ENCODE assay signal across 1 cellular context in genomic region chr17:3888343-3889171, GRCh38.
A peak's percentile ranks its signal among the peaks of the same experiment; 100 is the strongest.
TF ChIP-seq lines count a peak whose summit lies in the region.

No MANE protein-coding gene starts in this region.

TF ChIP-seq in HEK293, 187 proteins besides CTCF, POLR2A, EP300 and RAD21 (continued from another document and continues in another):
- peak; percentile 42 for TF ChIP-seq SETDB1 (IDR thresholded peaks at IDR 0.05; ENCODE audit: insufficient read length, low read length)
- no peak for TF ChIP-seq ZNF404 (tag by site-specific recombination; IDR thresholded peaks at IDR 0.05)
- no peak; the same call in 1 of the 2 replicates for TF ChIP-seq ZNF707 (tag by site-specific recombination; IDR thresholded peaks at IDR 0.05)
- TF ChIP-seq ZFP3 (tag by site-specific recombination; IDR thresholded peaks at IDR 0.05; ENCODE audit: low read depth), result no peak
- no peak for TF ChIP-seq ZSCAN18 (tag by site-specific recombination; IDR thresholded peaks at IDR 0.05)
- TF ChIP-seq SALL2 (tag by site-specific recombination; IDR thresholded peaks at IDR 0.05; ENCODE audit: borderline replicate concordance), result 0 out of 2 replicates have a peak, but pooled peaks have one; percentile 66
- TF ChIP-seq ZNF37A (tag by site-specific recombination; IDR thresholded peaks at IDR 0.05), result no peak
- no peak for TF ChIP-seq ZNF362 (tag by site-specific recombination; IDR thresholded peaks at IDR 0.05)
- TF ChIP-seq ZNF214 (tag by site-specific recombination; IDR thresholded peaks at IDR 0.05; ENCODE audit: borderline replicate concordance), result no peak
- no peak for TF ChIP-seq ZNF670 (tag by site-specific recombination; IDR thresholded peaks at IDR 0.05; ENCODE audit: low read depth)
- TF ChIP-seq ZBTB20 (tag by site-specific recombination; IDR thresholded peaks at IDR 0.05), result peak; percentile 94
- TF ChIP-seq ZNF433 (tag by site-specific recombination; IDR thresholded peaks at IDR 0.05; ENCODE audit: low read depth), result no peak
- peak; percentile 72 for TF ChIP-seq ZSCAN4 (tag by site-specific recombination; IDR thresholded peaks at IDR 0.05)
- TF ChIP-seq ZNF777 (tag by site-specific recombination; IDR thresholded peaks at IDR 0.05; ENCODE audit: borderline replicate concordance), result peak; percentile 36; the same call in 1 of the 2 replicates
- TF ChIP-seq ZNF518A (tag by site-specific recombination; conservative IDR thresholded peaks at IDR 0.05; ENCODE audit: low read depth), result no peak
- TF ChIP-seq ZNF560 (tag by site-specific recombination; IDR thresholded peaks at IDR 0.05; ENCODE audit: borderline replicate concordance), result no peak
- peak; percentile 92 for TF ChIP-seq WT1 (tag by site-specific recombination; IDR thresholded peaks at IDR 0.05)
- TF ChIP-seq TSHZ1 (tag by site-specific recombination; IDR thresholded peaks at IDR 0.05; ENCODE audit: borderline replicate concordance), result peak; percentile 73
- peak; percentile 57; the same call in 1 of the 2 replicates for TF ChIP-seq ZNF76 (tag by site-specific recombination; IDR thresholded peaks at IDR 0.05; ENCODE audit: borderline replicate concordance, low read depth)
- no peak for TF ChIP-seq REPIN1 (tag by site-specific recombination; IDR thresholded peaks at IDR 0.05; ENCODE audit: low read depth)
- TF ChIP-seq ZNF48 (tag by site-specific recombination; IDR thresholded peaks at IDR 0.05), result no peak
- TF ChIP-seq ZSCAN30 (tag by site-specific recombination; IDR thresholded peaks at IDR 0.05), result peak; percentile 80
- TF ChIP-seq ZNF664 (tag by site-specific recombination; IDR thresholded peaks at IDR 0.05), result no peak
- TF ChIP-seq INSM2 (tag by site-specific recombination; IDR thresholded peaks at IDR 0.05), result peak; percentile 91
- TF ChIP-seq ZNF341 (tag by site-specific recombination; IDR thresholded peaks at IDR 0.05; ENCODE audit: low read depth), result peak; percentile 81
- TF ChIP-seq ELK4 (IDR thresholded peaks at IDR 0.05; ENCODE audit: borderline replicate concordance, low read depth, low read length), result no peak
- TF ChIP-seq ZFP69B (tag by site-specific recombination; IDR thresholded peaks at IDR 0.05), result peak; percentile 67
- TF ChIP-seq ZNF350 (tag by site-specific recombination; IDR thresholded peaks at IDR 0.05), result no peak
- no peak for TF ChIP-seq ZNF140 (tag by site-specific recombination; IDR thresholded peaks at IDR 0.05)
- TF ChIP-seq ZNF184 (tag by site-specific recombination; IDR thresholded peaks at IDR 0.05), result no peak
- TF ChIP-seq ZNF544 (tag by site-specific recombination; IDR thresholded peaks at IDR 0.05), result no peak
- no peak for TF ChIP-seq ZNF426 (tag by site-specific recombination; IDR thresholded peaks at IDR 0.05)
- peak; percentile 73 for TF ChIP-seq KLF9 (tag by site-specific recombination; IDR thresholded peaks at IDR 0.05; ENCODE audit: low read depth)
- peak; percentile 73; the same call in 1 of the 2 replicates for TF ChIP-seq ZNF488 (tag by site-specific recombination; IDR thresholded peaks at IDR 0.05)
- peak; percentile 84; the same call in 1 of the 2 replicates for TF ChIP-seq ZXDB (tag by site-specific recombination; IDR thresholded peaks at IDR 0.05)
- TF ChIP-seq ZNF133 (tag by site-specific recombination; IDR thresholded peaks at IDR 0.05), result no peak
- peak; percentile 82 for TF ChIP-seq ZNF18 (tag by site-specific recombination; IDR thresholded peaks at IDR 0.05)
- TF ChIP-seq ZNF501 (tag by site-specific recombination; IDR thresholded peaks at IDR 0.05), result peak; percentile 89; the same call in 1 of the 2 replicates
- no peak for TF ChIP-seq TCF7L2 (IDR thresholded peaks at IDR 0.05; ENCODE audit: borderline replicate concordance, low read depth, low read length)
- no peak for TF ChIP-seq ZNF776 (tag by site-specific recombination; IDR thresholded peaks at IDR 0.05; ENCODE audit: borderline replicate concordance)
- peak; percentile 85; the same call in 1 of the 2 replicates for TF ChIP-seq ZFP37 (tag by site-specific recombination; IDR thresholded peaks at IDR 0.05)
- peak; percentile 66; the same call in 1 of the 2 replicates for TF ChIP-seq GFI1B (tag by site-specific recombination; IDR thresholded peaks at IDR 0.05)
- peak; percentile 93 for TF ChIP-seq ATF2 (tag by site-specific recombination; IDR thresholded peaks at IDR 0.05; ENCODE audit: low read depth)
- peak; percentile 89 for TF ChIP-seq ZBTB17 (tag by site-specific recombination; IDR thresholded peaks at IDR 0.05)
